8 cellular contexts compared by ENCODE assay signal in genomic region chr11:126585388-126586302, GRCh38.
A peak's percentile ranks its signal among the peaks of the same experiment; 100 is the strongest.
DNase-seq lines count a peak whose midpoint lies in the region; ATAC-seq and TF ChIP-seq lines count a peak whose summit lies in the region.

No MANE protein-coding gene starts in this region.

- CTCF ChIA-PET in PC-9 (lab: Charles Lee) = interaction anchor here (0.8 kb wide), 1 partner anchor 131 kb away, joined by 6 read pairs; no protein-coding TSS in a partner anchor

- DNase-seq in NCI-H1436 (lab: John Stamatoyannopoulos, UW) (peak; percentile 60), NCI-H1436 treated with DMSO at 0.1 percent for 48 hours (lab: John Stamatoyannopoulos, UW) (no peak), PC-9 (peak; percentile 45 to 62), fibroblast of lung (ENCODE audit: low read depth in 2 of 2) (peak; percentile 94), GM20000 (ENCODE audit: low spot score) (no peak)
- no peak for DNase-seq in activated CD4-positive, alpha-beta T cell treated with anti-CD3 and anti-CD28 coated beads, Interleukin-2, amount 50 U/mL, for 4 hours

- ATAC-seq in GM21367 (IDR thresholded peaks at IDR 0.05; ENCODE audit: unreplicated experiment) = no peak

- H3K4me3 ChIP-seq in PC-9 (no peak overlapping the region), fibroblast of lung (replicated peaks in 1 of 4; ENCODE audit: control extremely low read depth in 1 of 4, insufficient read depth in 1 of 4, low read depth in 3 of 4, low read length in 4 of 4) (peak overlapping the region in 2 of 4 experiments; percentile 3 to 37), parathyroid adenoma (ENCODE audit: low read depth, low read length) (peak overlapping the region; percentile 11)

- H3K27ac ChIP-seq in PC-9 (no peak overlapping the region), fibroblast of lung (ENCODE audit: insufficient read depth, low read length) (peak overlapping the region; percentile 70), parathyroid adenoma (no peak overlapping the region)

- no TSS peak for BruUV-seq in PC-9 (replicated peaks; lab: Mats Ljungman, UMichigan)

- H3K4me1 ChIP-seq in PC-9 (replicated peaks; ENCODE audit: insufficient read depth) (no peaks in the 10 kb centered on the region), fibroblast of lung (ENCODE audit: control insufficient read depth, extremely low read depth, insufficient read depth, low read length) (peaks cover 8% of the 10 kb centered on the region), parathyroid adenoma (no peaks in the 10 kb centered on the region)

- no peaks in the 10 kb centered on the region for H3K79me2 ChIP-seq in PC-9 (ENCODE audit: low read depth)
- no peaks in the 10 kb centered on the region for H3K79me2 ChIP-seq in fibroblast of lung (ENCODE audit: control insufficient read depth, insufficient read depth, low read length)
- H3K79me2 ChIP-seq in parathyroid adenoma = no peaks in the 10 kb centered on the region

- H3K4me2 ChIP-seq in PC-9 = no peak overlapping the region
- H3K4me2 ChIP-seq in fibroblast of lung (ENCODE audit: extremely low read depth, insufficient read depth, low read length) = peak overlapping the region; percentile 55
- H3K4me2 ChIP-seq in parathyroid adenoma (ENCODE audit: low read length) = peak overlapping the region; percentile 57

- peaks cover 89% of the 10 kb centered on the region for H3K27me3 ChIP-seq in PC-9 (ENCODE audit: insufficient read depth, low read depth)
- H3K27me3 ChIP-seq in fibroblast of lung (ENCODE audit: control insufficient read depth, insufficient read depth, low read length) = no peaks in the 10 kb centered on the region
- no peaks in the 10 kb centered on the region for H3K27me3 ChIP-seq in parathyroid adenoma (ENCODE audit: control insufficient read depth, insufficient read depth, low read length)

- TF ChIP-seq CTCF in PC-9 (conservative IDR thresholded peaks at IDR 0.05) (no peak), fibroblast of lung (conservative IDR thresholded peaks at IDR 0.05 in 1 of 2, IDR thresholded peaks at IDR 0.05 in 1 of 2; ENCODE audit: low read depth in 1 of 2, low read length in 2 of 2) (no peak), parathyroid adenoma (IDR thresholded peaks at IDR 0.05) (no peak), GM20000 (IDR thresholded peaks at IDR 0.05; ENCODE audit: extremely low read depth, missing control alignments) (no peak)

- H2AFZ ChIP-seq in PC-9 = no peak overlapping the region
- H2AFZ ChIP-seq in fibroblast of lung (ENCODE audit: low read length) = peak overlapping the region; percentile 65
- H2AFZ ChIP-seq in parathyroid adenoma = peak overlapping the region; percentile 66

- POLR2A ChIA-PET in PC-9 (lab: Charles Lee; ENCODE audit: unreplicated experiment) = interaction anchor here (0.7 kb wide), 1 partner anchor 308 kb away, joined by 4 read pairs; no protein-coding TSS in a partner anchor

- H3K9ac ChIP-seq in fibroblast of lung (ENCODE audit: insufficient read depth, low read length) (no peak overlapping the region), parathyroid adenoma (no peak overlapping the region)

- H3F3A ChIP-seq in PC-9 (ENCODE audit: insufficient read depth, low read depth) = no peaks in the 10 kb centered on the region

- intact Hi-C loops in PC-9 (cut with micrococcal nuclease; ENCODE audit: unreplicated experiment) = no loop called here

- no peaks in the 10 kb centered on the region for H3K36me3 ChIP-seq in PC-9 (ENCODE audit: low read depth)
- no peaks in the 10 kb centered on the region for H3K36me3 ChIP-seq in fibroblast of lung (ENCODE audit: control insufficient read depth, insufficient read depth, low read length)
- no peaks in the 10 kb centered on the region for H3K36me3 ChIP-seq in parathyroid adenoma (ENCODE audit: control insufficient read depth, insufficient read depth, low read length)

- H3K9me2 ChIP-seq in PC-9 (ENCODE audit: insufficient read depth) = no peaks in the 10 kb centered on the region

- H3K9me3 ChIP-seq in PC-9 (ENCODE audit: insufficient read depth, low read depth) (no peaks in the 10 kb centered on the region), fibroblast of lung (ENCODE audit: control insufficient read depth, insufficient read depth, low read depth, low read length) (no peaks in the 10 kb centered on the region), parathyroid adenoma (ENCODE audit: control insufficient read depth, low read length) (no peaks in the 10 kb centered on the region)

- H4K20me1 ChIP-seq in PC-9 (ENCODE audit: insufficient read depth) (no peaks in the 10 kb centered on the region), fibroblast of lung (ENCODE audit: control insufficient read depth, extremely low read depth, insufficient read depth, low read length) (no peaks in the 10 kb centered on the region)

Comparison
In these comparisons a context has a peak if more than half of its experiments do, and no peak if none do; other contexts are left out.
1. DNase-seq: peak in NCI-H1436 (single experiment), PC-9 (2 of 2) and fibroblast of lung (2 of 2); none in NCI-H1436 treated with DMSO at 0.1 percent for 48 hours (single experiment), GM20000 (single experiment) and activated CD4-positive, alpha-beta T cell treated with anti-CD3 and anti-CD28 coated beads, Interleukin-2, amount 50 U/mL, for 4 hours (0 of 2).